Comparison of ENCODE assay signal across 9 cellular contexts in the genomic region with DNA sequence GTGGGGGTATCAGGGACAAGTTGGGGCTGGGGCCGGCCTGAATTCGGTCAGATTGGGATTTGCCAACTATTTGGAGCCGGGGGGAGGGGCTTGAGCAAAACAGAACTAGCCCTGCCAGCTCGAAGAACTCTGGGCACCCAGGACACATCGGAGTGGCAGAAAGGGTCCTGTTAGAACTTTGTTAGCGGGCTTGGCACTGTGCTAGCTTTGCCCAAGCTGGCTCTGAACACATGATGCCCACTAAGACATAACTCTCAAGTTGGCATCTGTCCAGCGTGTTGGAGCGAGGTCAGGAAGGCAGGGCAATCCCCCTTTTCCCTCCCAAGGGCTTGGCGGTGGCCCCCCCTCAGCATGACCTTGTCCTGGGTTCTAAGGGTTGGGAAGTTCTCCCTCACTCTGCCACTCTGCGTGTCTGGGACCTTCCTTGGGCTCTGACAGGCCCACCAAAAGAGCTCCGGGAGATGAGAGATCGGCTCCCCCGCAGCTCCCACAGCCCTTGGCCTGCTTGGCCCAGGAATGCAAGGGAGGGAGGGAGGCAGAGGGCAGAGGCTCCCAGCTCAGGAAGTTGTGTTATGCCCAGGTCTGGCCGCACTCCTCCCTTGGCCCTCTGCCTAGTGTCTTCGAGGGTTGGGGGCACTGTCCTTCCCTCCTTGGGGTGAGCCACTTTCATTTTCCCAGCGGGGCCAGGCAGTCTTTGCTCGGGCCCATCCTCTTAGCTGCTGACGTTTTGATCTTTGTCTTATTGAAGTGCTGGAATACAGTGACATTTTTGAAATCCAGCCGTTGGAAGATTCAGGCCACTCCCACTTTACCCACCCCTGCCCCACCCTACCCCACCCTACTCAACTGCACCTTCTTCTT. TPM values are rescaled to one million over a fixed set of nuclear protein-coding genes. Genes with fewer than 3 reads are reported as not detected.
DNase-seq lines count a peak whose midpoint lies in the region; ATAC-seq, FAIRE-seq and TF ChIP-seq lines count a peak whose summit lies in the region.
"Had no signal": no experiment of that assay in that cellular context is flagged by ENCODE, and none has a peak within 500 bp of the region (broad histone marks: within the 10 kb centered on the region; RNA-seq: fewer than 3 reads in every experiment).

No MANE protein-coding gene starts in this region.

- H3K4me1 ChIP-seq in breast epithelium (peaks cover 3 to 28% of the 10 kb centered on the region in 2 donors), kidney (ENCODE audit: control insufficient read depth in 1 of 2, insufficient read depth in 1 of 2, low read depth in 1 of 2, low read length in 2 of 2) (peaks cover 23 to 34% of the 10 kb centered on the region in 2 donors), spleen (peaks cover 28 to 83% (median 60%) of the 10 kb centered on the region in 6 donors)

- no peak for FAIRE-seq in kidney (lab: Jason Lieb, UNC)
- FAIRE-seq: A204.1 had no signal

- intact Hi-C loops in breast epithelium (cut with DNase I; ENCODE audit: low total_unique reads) (no loop called here), kidney (cut with DNase I) (no loop called here), spleen (cut with DNase I; ENCODE audit: low total_unique reads) (no loop called here)

- H3K9ac ChIP-seq in kidney (ENCODE audit: low read length in 2 of 2): peak overlapping the region; percentile 89 to 100

- ATAC-seq in HG02623 (IDR thresholded peaks at IDR 0.05; ENCODE audit: unreplicated experiment): no peak

- H3K36me3 ChIP-seq in breast epithelium (no peaks in the 10 kb centered on the region), kidney (ENCODE audit: control insufficient read depth in 1 of 2, insufficient read depth in 2 of 2, low read length in 2 of 2) (no peaks in the 10 kb centered on the region), spleen (no peaks in the 10 kb centered on the region)

- TF ChIP-seq CTCF in breast epithelium (IDR thresholded peaks at IDR 0.05) (no peak), kidney (IDR thresholded peaks at IDR 0.05; ENCODE audit: borderline replicate concordance, extremely low read depth, insufficient read depth) (no peak), spleen (IDR thresholded peaks at IDR 0.05 in 8 of 11, conservative IDR thresholded peaks at IDR 0.05 in 3 of 11) (no peak)

- H3K27ac ChIP-seq in breast epithelium: peak overlapping the region; percentile 97 to 98
- H3K27ac ChIP-seq in kidney (ENCODE audit: low read depth in 2 of 2, low read length in 2 of 2): peak overlapping the region; percentile 95 to 99
- peak overlapping the region; percentile 74 to 92 (median 86) for H3K27ac ChIP-seq in spleen

- H3K9me3 ChIP-seq in breast epithelium (no peaks in the 10 kb centered on the region), kidney (ENCODE audit: control insufficient read depth in 1 of 2, low read length in 2 of 2) (no peaks in the 10 kb centered on the region), spleen (no peaks in the 10 kb centered on the region)

- TF ChIP-seq POLR2A in breast epithelium (IDR thresholded peaks at IDR 0.05) (no peak), spleen (IDR thresholded peaks at IDR 0.05) (no peak)

- DNase-seq in DMS 273 (lab: John Stamatoyannopoulos, UW; ENCODE audit: unreplicated experiment) (peak; percentile 69), DMS 273 treated with DMSO at 0.1 percent for 48 hours (lab: John Stamatoyannopoulos, UW) (no peak), NCI-H69 (lab: John Stamatoyannopoulos, UW) (peak; percentile 56), breast epithelium (ENCODE audit: low spot score in 2 of 2) (peak; percentile 75 to 76), kidney (peak; percentile 91), spleen (no peak)
- no peak for DNase-seq in effector CD8-positive, alpha-beta T cell (lab: John Stamatoyannopoulos, UW)

- H3K27me3 ChIP-seq in breast epithelium (no peaks in the 10 kb centered on the region), spleen (replicated peaks in 1 of 7) (peaks cover 0 to 62% (median 6%) of the 10 kb centered on the region in 7 donors)

- 5 to 21% (median 17%) methylated on average over 10 to 19 of the region's 19 CpGs for WGBS in spleen, 5 donors

- H3K4me3 ChIP-seq in breast epithelium (peak overlapping the region; percentile 95 to 100 (median 98)), kidney (ENCODE audit: low read length in 2 of 2) (peak overlapping the region; percentile 89 to 99), spleen (peak overlapping the region; percentile 58 to 97 (median 82))

RNA-seq across cellular contexts. Expression of a gene that starts 1.2 kb away (rescaled TPM):
- total RNA-seq in breast epithelium (100 to 1,000 TPM; 292 to 367 (median 319) TPM), kidney (384 TPM), spleen (100 to 1,000 TPM in 6 of 7 donors, 10 to 100 TPM in 1; 95.1 to 279 (median 124) TPM)
- polyA plus RNA-seq in kidney (ENCODE audit: insufficient read depth, low read depth, low replicate concordance) (145 TPM), spleen (10 to 100 TPM; 33.9 to 61.1 (median 39.4) TPM)

RNA-seq across cellular contexts. Expression of a gene that starts 33.5 kb away (rescaled TPM):
- total RNA-seq in breast epithelium (1 to 10 TPM in 2 of 3 donors, under 1 TPM in 1; 0.32 to 1.3 (median 1.3) TPM), kidney (1.7 TPM), spleen (under 1 TPM; 0.26 to 0.76 (median 0.38) TPM)
- polyA plus RNA-seq in kidney (ENCODE audit: insufficient read depth, low read depth, low replicate concordance) (1.0 TPM), spleen (under 1 TPM; 0.11 to 0.17 (median 0.16) TPM)

RNA-seq across cellular contexts. Expression of a gene that starts 37.6 kb away (rescaled TPM):
- total RNA-seq in breast epithelium: 10 to 100 TPM in 1 of 3 donors, 1 to 10 TPM in 2; 1.4 to 21.5 (median 9.2) TPM
- 45.9 TPM for total RNA-seq in kidney
- 16.4 TPM for polyA plus RNA-seq in kidney (ENCODE audit: insufficient read depth, low read depth, low replicate concordance)
- total RNA-seq in spleen: 10 to 100 TPM; 21.1 to 65.9 (median 37.7) TPM
- 1 to 10 TPM; 7.1 to 9.3 (median 9.1) TPM for polyA plus RNA-seq in spleen

RNA-seq across cellular contexts. Expression of a gene that starts 54.8 kb away (rescaled TPM):
- total RNA-seq in breast epithelium (10 to 100 TPM in 2 of 3 donors, not detected in 1; 40.3 to 68.6 TPM), kidney (51.4 TPM), spleen (under 1 TPM in 2 of 7 donors, not detected in 5; 0.50 to 0.70 TPM)
- polyA plus RNA-seq in kidney (ENCODE audit: insufficient read depth, low read depth, low replicate concordance) (73.0 TPM), spleen (under 1 TPM; 0.28 to 0.61 (median 0.45) TPM)

Comparison
In these comparisons a context has a peak if more than half of its experiments do, and no peak if none do; other contexts are left out.
1. DNase-seq: peak in DMS 273 (single experiment), NCI-H69 (single experiment), breast epithelium (2 of 2) and kidney (single experiment); none in DMS 273 treated with DMSO at 0.1 percent for 48 hours (single experiment), spleen (single experiment) and effector CD8-positive, alpha-beta T cell (single experiment).
2. Peak in every context shown above with its lines, with median percentiles within 50 percentile points of each other: H3K27ac ChIP-seq and H3K4me3 ChIP-seq.